ENCODE assay signal across 8 cellular contexts in the genomic region with DNA sequence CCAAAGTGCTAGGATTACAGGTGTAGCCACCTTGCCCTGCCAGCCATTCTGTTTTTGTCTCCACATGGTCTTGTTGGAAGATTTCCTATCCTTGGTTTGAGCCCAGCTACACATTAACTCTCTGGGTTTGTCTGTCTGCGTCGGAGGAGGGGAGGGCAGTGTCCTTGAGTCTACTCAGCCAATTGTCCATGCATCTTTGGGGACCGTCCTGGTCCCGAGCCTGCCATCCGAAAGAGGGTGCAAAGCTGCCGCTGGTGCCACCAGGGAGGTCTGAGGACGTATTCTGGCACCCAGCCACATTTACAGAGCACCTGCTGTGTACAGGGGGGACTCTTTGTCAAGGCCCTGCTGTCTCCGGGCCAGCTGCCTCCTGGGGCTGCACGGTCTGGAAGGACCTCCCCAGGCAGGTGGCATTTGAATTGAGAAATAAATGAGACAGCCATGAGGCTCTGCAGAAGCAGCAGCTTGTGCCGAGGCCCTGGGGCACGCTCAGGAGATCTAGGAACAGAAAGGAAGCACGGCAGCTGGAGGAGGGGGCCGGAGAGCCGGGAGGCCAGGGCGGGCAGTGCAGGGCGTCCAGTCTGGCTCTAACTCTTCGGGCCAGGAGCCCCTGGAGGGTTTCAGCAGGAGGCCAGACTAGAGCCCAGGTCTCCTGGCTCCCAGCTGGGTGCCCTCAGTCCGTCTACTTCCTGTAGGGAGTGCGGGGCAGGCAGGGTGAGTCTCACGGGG. TPM values are rescaled to one million over a fixed set of nuclear protein-coding genes. Genes with fewer than 3 reads are reported as not detected.
A peak's percentile ranks its signal among the peaks of the same experiment; 100 is the strongest.
DNase-seq lines count a peak whose midpoint lies in the region; ATAC-seq and TF ChIP-seq lines count a peak whose summit lies in the region.

No MANE protein-coding gene starts in this region.

- 86 to 88% methylated on average over 20 of the region's 20 CpGs for WGBS in ectodermal cell, 2 experiments

- no peak overlapping the region for H3K27ac ChIP-seq in ectodermal cell (ENCODE audit: insufficient read depth, low read depth, low read length, poor library complexity, severe bottlenecking)

- H3K36me3 ChIP-seq in ectodermal cell (ENCODE audit: control insufficient read depth, insufficient read depth, low read length), result no peaks in the 10 kb centered on the region

- peaks cover 14% of the 10 kb centered on the region for H3K4me1 ChIP-seq in ectodermal cell (ENCODE audit: control insufficient read depth, insufficient read depth, low read length)

- DNase-seq in NCI-H2029 (lab: John Stamatoyannopoulos, UW) (peak; percentile 33), NCI-H2029 treated with DMSO at 0.1 percent for 48 hours (lab: John Stamatoyannopoulos, UW) (no peak), NCI-H1436 treated with DMSO at 0.1 percent for 48 hours (lab: John Stamatoyannopoulos, UW) (peak; percentile 54), retinal pigment epithelial cell (ENCODE audit: low read depth) (no peak)

- ATAC-seq in GM21737 (IDR thresholded peaks at IDR 0.05; ENCODE audit: unreplicated experiment) (no peak), HG03097 (IDR thresholded peaks at IDR 0.05; ENCODE audit: low FRiP score, unreplicated experiment) (no peak), GM19324 (IDR thresholded peaks at IDR 0.05; ENCODE audit: low FRiP score, unreplicated experiment) (no peak)

- TF ChIP-seq CTCF in retinal pigment epithelial cell (conservative IDR thresholded peaks at IDR 0.05; ENCODE audit: low read depth, low read length), result no peak

- H3K4me3 ChIP-seq in ectodermal cell (ENCODE audit: insufficient read depth, low read depth, low read length), result peak overlapping the region; percentile 74
- peak overlapping the region; percentile 75 for H3K4me3 ChIP-seq in retinal pigment epithelial cell (ENCODE audit: low read length)

- no peaks in the 10 kb centered on the region for H3K9me3 ChIP-seq in ectodermal cell (ENCODE audit: control insufficient read depth, low read length)

- H3K27me3 ChIP-seq in ectodermal cell (ENCODE audit: control insufficient read depth, insufficient read depth, low read length, poor library complexity, severe bottlenecking), result no peaks in the 10 kb centered on the region

RNA-seq across cellular contexts. Expression of gene CYBA, which starts 1.5 kb away (rescaled TPM):
- 70.9 TPM for polyA plus RNA-seq in ectodermal cell (2013, experiment 1 of 4)
- polyA plus RNA-seq in ectodermal cell (2013, experiment 2 of 4), result 74.3 TPM
- 66.9 TPM for polyA plus RNA-seq in ectodermal cell (2013, experiment 3 of 4)
- polyA plus RNA-seq in ectodermal cell (2013, experiment 4 of 4), result 74.6 TPM

RNA-seq across cellular contexts. Expression of gene IL17C, which starts 11.0 kb away (rescaled TPM):
- polyA plus RNA-seq in ectodermal cell (2013, experiment 1 of 4), result not detected
- polyA plus RNA-seq in ectodermal cell (2013, experiment 2 of 4), result 0.20 TPM
- not detected for polyA plus RNA-seq in ectodermal cell (2013, experiment 3 of 4)
- not detected for polyA plus RNA-seq in ectodermal cell (2013, experiment 4 of 4)

RNA-seq across cellular contexts. Expression of gene MVD, which starts 13.5 kb away (rescaled TPM):
- polyA plus RNA-seq in ectodermal cell (2013, experiment 1 of 4), result 63.8 TPM
- polyA plus RNA-seq in ectodermal cell (2013, experiment 2 of 4), result 57.7 TPM
- polyA plus RNA-seq in ectodermal cell (2013, experiment 3 of 4), result 32.9 TPM
- 37.4 TPM for polyA plus RNA-seq in ectodermal cell (2013, experiment 4 of 4)

RNA-seq across cellular contexts. Expression of gene SNAI3, which starts 36.9 kb away (rescaled TPM):
- polyA plus RNA-seq in ectodermal cell (2013, experiment 1 of 4), result 0.22 TPM
- 0.32 TPM for polyA plus RNA-seq in ectodermal cell (2013, experiment 2 of 4)
- not detected for polyA plus RNA-seq in ectodermal cell (2013, experiment 3 of 4)
- polyA plus RNA-seq in ectodermal cell (2013, experiment 4 of 4), result 0.45 TPM

RNA-seq across cellular contexts. Expression of gene RNF166, which starts 56.8 kb away (rescaled TPM):
- 36.8 TPM for polyA plus RNA-seq in ectodermal cell (2013, experiment 1 of 4)
- 33.2 TPM for polyA plus RNA-seq in ectodermal cell (2013, experiment 2 of 4)
- 30.4 TPM for polyA plus RNA-seq in ectodermal cell (2013, experiment 3 of 4)
- polyA plus RNA-seq in ectodermal cell (2013, experiment 4 of 4), result 34.9 TPM

Comparison
In these comparisons a context has a peak if more than half of its experiments do, and no peak if none do; other contexts are left out.
1. DNase-seq: peak in NCI-H2029 (single experiment) and NCI-H1436 treated with DMSO at 0.1 percent for 48 hours (single experiment); none in NCI-H2029 treated with DMSO at 0.1 percent for 48 hours (single experiment) and retinal pigment epithelial cell (single experiment).